25 cellular contexts compared by ENCODE assay signal in the genomic region with DNA sequence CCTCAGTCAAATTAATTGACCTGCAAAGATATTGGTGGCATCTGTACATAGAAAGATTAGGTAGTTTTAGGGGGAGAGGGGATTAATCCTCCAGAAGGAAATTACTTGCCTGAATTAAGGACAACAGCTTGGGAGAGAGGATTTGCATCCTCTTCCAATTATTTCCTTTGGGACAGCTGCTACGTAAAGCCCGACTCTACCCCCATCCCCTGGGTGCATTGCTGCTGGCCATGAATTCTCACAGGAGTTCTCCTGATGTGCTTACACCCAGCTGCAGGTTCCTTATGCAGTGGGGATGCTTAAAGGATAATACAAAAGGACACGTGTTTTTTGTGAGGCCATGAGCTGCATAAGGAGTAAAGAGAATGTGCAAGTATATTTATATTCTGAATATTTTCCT.
"Had no signal": no experiment of that assay in that cellular context is flagged by ENCODE, and none has a peak within 500 bp of the region (broad histone marks: within the 10 kb centered on the region; RNA-seq: fewer than 3 reads in every experiment).

No MANE protein-coding gene starts in this region.

- H3K9me3 ChIP-seq: breast epithelium, left lung, stomach, suprapubic skin, tibial nerve had no signal

- H3K9me3 Mint-ChIP-seq: activated T-cell treated with anti-CD3 and anti-CD28 coated beads, Interleukin-2, amount 50 U/mL, for 4 hours; activated T-helper 2 cell treated with anti-CD3 and anti-CD28 coated beads, Interferon-gamma antibody, Interleukin-2, Interleukin-4, amounts not matched to agents 10 μg/mL and 5 μg/mL and 100 μg/mL, durations not matched to agents 14 hours and 24 hours and 36 hours; central memory CD8-positive, alpha-beta T cell; naive B cell; stimulated activated memory B cell treated with anti-CD40 and anti-IgM and Interleukin-4, amounts not matched to agents 10 μg/mL and 1 μg/mL and 100 μg/mL, for 72 hours had no signal

- H3K4me3 ChIP-seq: breast epithelium, hepatocyte, left lung, lung, stomach, suprapubic skin, tibial nerve had no signal

- H3K27me3 Mint-ChIP-seq: activated naive CD8-positive, alpha-beta T cell; central memory CD8-positive, alpha-beta T cell; naive B cell; stimulated activated memory B cell treated with anti-CD40 and anti-IgM and Interleukin-4, amounts not matched to agents 10 μg/mL and 1 μg/mL and 100 μg/mL, for 72 hours had no signal

- H2AFZ ChIP-seq: hepatocyte had no signal

- H3K27me3 ChIP-seq: breast epithelium, hepatocyte, left lung, stomach, suprapubic skin, tibial nerve had no signal

- H3K4me2 ChIP-seq: hepatocyte had no signal

- DNase-seq: activated CD4-positive, alpha-beta T cell treated with anti-CD3 and anti-CD28 coated beads for 4 hours; activated CD4-positive, alpha-beta T cell treated with anti-CD3 and anti-CD28 coated beads, Interleukin-2, amount 50 U/mL, for 48 hours; activated CD4-positive, CD25-positive, alpha-beta regulatory T cell; activated CD8-positive, alpha-beta memory T cell treated with anti-CD3 and anti-CD28 coated beads, Interleukin-2, amount 50 U/mL, for 48 hours; activated naive CD4-positive, alpha-beta T cell; activated T-cell treated with anti-CD3 and anti-CD28 coated beads, Interleukin-2, amount 50 U/mL, for 4 hours; effector memory CD4-positive, alpha-beta T cell; foreskin melanocyte; kidney glomerular epithelial cell; left lung; naive B cell; occipital lobe; posterior cingulate gyrus; small intestine; stomach had no signal

- ATAC-seq: activated T-cell treated with anti-CD3 and anti-CD28 coated beads, Interleukin-2, amount 50 U/mL, for 4 hours; left lung; sciatic nerve; stimulated activated memory B cell treated with anti-CD40 and anti-IgM and Interleukin-4, amounts not matched to agents 10 μg/mL and 1 μg/mL and 100 μg/mL, for 72 hours had no signal

- H3K4me3 Mint-ChIP-seq: activated naive CD8-positive, alpha-beta T cell; activated T-cell treated with anti-CD3 and anti-CD28 coated beads, Interleukin-2, amount 50 U/mL, for 4 hours; central memory CD8-positive, alpha-beta T cell; naive B cell; stimulated activated memory B cell treated with anti-CD40 and anti-IgM and Interleukin-4, amounts not matched to agents 10 μg/mL and 1 μg/mL and 100 μg/mL, for 72 hours had no signal

- H3K79me2 ChIP-seq: hepatocyte had no signal

- H3K27ac Mint-ChIP-seq: activated T-helper 2 cell treated with anti-CD3 and anti-CD28 coated beads, Interferon-gamma antibody, Interleukin-2, Interleukin-4, amounts not matched to agents 10 μg/mL and 5 μg/mL and 100 μg/mL, durations not matched to agents 14 hours and 24 hours and 36 hours; naive B cell; stimulated activated memory B cell treated with anti-CD40 and anti-IgM and Interleukin-4, amounts not matched to agents 10 μg/mL and 1 μg/mL and 100 μg/mL, for 72 hours had no signal

- H3K36me3 ChIP-seq: breast epithelium had no signal

- H3K27ac ChIP-seq: breast epithelium, hepatocyte, left lung, stomach, suprapubic skin, tibial nerve had no signal

- H3K4me1 ChIP-seq: breast epithelium, left lung, stomach, suprapubic skin, tibial nerve had no signal

- H3K4me1 Mint-ChIP-seq: central memory CD8-positive, alpha-beta T cell; naive B cell had no signal
